ENCODE assay signal across 1 cellular context in genomic region chr21:42570841-42571387, GRCh38.
TF ChIP-seq lines count a peak whose summit lies in the region.

No MANE protein-coding gene starts in this region.

TF ChIP-seq in GM23338, 12 proteins besides CTCF, POLR2A, EP300 and RAD21 (continued from another document):
- TF ChIP-seq ZNF462 (CRISPR knock-in tag; IDR thresholded peaks at IDR 0.05), result no peak
- TF ChIP-seq NANOG (IDR thresholded peaks at IDR 0.05; ENCODE audit: borderline replicate concordance), result no peak
- TF ChIP-seq JUNB (IDR thresholded peaks at IDR 0.05; ENCODE audit: unreplicated experiment), result no peak
